In the genomic region with DNA sequence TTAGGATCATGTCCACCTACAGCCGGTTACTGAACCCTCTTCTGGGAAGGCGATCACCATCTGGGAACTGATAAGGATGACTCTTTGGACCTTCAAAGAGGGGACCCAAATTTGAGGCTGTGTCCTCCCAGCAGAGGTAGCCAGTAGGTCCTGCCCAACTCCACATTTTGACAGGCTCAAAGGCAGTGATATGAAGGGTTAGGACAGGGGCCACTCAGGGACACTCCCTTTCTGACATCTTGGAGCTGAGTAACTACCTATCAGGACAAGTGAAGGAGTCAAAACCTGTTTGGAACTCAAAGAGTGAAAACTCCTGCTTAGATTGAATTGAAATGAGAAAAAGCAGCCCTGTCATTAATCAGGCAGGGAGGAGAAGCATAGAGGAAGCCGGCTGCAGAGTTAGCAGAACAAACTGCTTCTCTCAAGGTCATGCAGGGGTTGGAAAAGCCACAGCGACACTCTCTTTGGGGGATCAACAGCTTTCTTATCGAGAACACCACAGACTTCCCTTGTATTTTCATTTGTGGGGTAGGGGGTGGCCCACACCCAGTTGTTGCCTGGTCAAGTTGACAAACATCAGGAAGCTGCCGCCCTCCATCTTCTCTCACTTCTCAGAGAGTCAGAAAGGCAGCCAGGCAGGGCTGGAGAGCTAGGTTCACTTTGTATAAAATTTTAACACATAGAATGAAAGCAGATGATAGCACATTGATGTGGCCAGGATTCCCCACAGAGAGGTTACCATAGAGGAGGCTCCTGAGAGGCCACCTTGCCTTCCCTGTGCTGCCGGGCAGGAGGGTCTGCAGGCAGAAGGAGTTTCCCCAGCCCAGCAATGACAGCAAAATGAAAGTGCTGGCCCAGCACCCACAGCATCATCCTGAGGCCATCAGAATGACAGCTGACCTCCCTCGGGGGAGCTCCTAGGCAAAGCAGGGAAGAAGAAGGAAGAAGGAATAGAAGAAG, we compare ENCODE assay signal across 10 cellular contexts. TPM values are rescaled to one million over a fixed set of nuclear protein-coding genes. Genes with fewer than 3 reads are reported as not detected.
A peak's percentile ranks its signal among the peaks of the same experiment; 100 is the strongest.
DNase-seq lines count a peak whose midpoint lies in the region; ATAC-seq lines count a peak whose summit lies in the region.
"Had no signal": no experiment of that assay in that cellular context is flagged by ENCODE, and none has a peak within 500 bp of the region (broad histone marks: within the 10 kb centered on the region; RNA-seq: fewer than 3 reads in every experiment).

No MANE protein-coding gene starts in this region.

- peak overlapping the region; percentile 71 to 76 for H3K4me3 Mint-ChIP-seq in activated T-cell treated with anti-CD3 and anti-CD28 coated beads, Interleukin-2, amount 50 U/mL, for 72 hours
- peak overlapping the region in 1 of 4 donors; percentile 77 for H3K4me3 Mint-ChIP-seq in IgD-negative memory B cell
- H3K4me3 Mint-ChIP-seq in stimulated activated naive CD8-positive, alpha-beta T cell treated with anti-CD3 and anti-CD28 coated beads, Interleukin-15, amount 100 ng/mL, for 72 hours: peak overlapping the region in 1 of 2 donors; percentile 55

- peaks cover 4 to 6% of the 10 kb centered on the region in 2 donors for H3K9me3 Mint-ChIP-seq in activated T-cell treated with anti-CD3 and anti-CD28 coated beads, Interleukin-2, amount 50 U/mL, for 72 hours
- peaks cover 0 to 3% (median 0%) of the 10 kb centered on the region in 3 donors for H3K9me3 Mint-ChIP-seq in IgD-negative memory B cell
- peaks cover 5 to 7% of the 10 kb centered on the region in 2 donors for H3K9me3 Mint-ChIP-seq in stimulated activated naive CD8-positive, alpha-beta T cell treated with anti-CD3 and anti-CD28 coated beads, Interleukin-15, amount 100 ng/mL, for 72 hours

- peak; percentile 13 to 23 for DNase-seq in activated T-cell treated with anti-CD3 and anti-CD28 coated beads, Interleukin-2, amount 50 U/mL, for 72 hours
- DNase-seq in activated T-cell treated with anti-CD3 and anti-CD28 coated beads for 4 hours (no peak), NCI-H446 treated with DMSO at 0.1 percent for 48 hours (lab: John Stamatoyannopoulos, UW) (no peak), epidermal melanocyte (ENCODE audit: insufficient read length, low spot score) (no peak)
- no peak for DNase-seq in stimulated activated naive CD8-positive, alpha-beta T cell treated with anti-CD3 and anti-CD28 coated beads, Interleukin-15, amount 100 ng/mL, for 72 hours
- DNase-seq: kidney glomerular epithelial cell; stimulated activated CD4-positive, alpha-beta T cell treated with anti-CD3 and anti-CD28 coated beads, Interleukin-4, amount 100 ng/mL, for 4 hours had no signal

- H3K4me1 Mint-ChIP-seq in activated T-cell treated with anti-CD3 and anti-CD28 coated beads, Interleukin-2, amount 50 U/mL, for 72 hours (ENCODE audit: low read depth): peaks cover 54% of the 10 kb centered on the region
- H3K4me1 Mint-ChIP-seq in IgD-negative memory B cell: peaks cover 0 to 5% (median 1%) of the 10 kb centered on the region in 3 donors
- peaks cover 11% of the 10 kb centered on the region for H3K4me1 Mint-ChIP-seq in stimulated activated naive CD8-positive, alpha-beta T cell treated with anti-CD3 and anti-CD28 coated beads, Interleukin-15, amount 100 ng/mL, for 72 hours

- peaks cover 5 to 10% of the 10 kb centered on the region in 2 donors for H3K36me3 Mint-ChIP-seq in activated T-cell treated with anti-CD3 and anti-CD28 coated beads, Interleukin-2, amount 50 U/mL, for 72 hours (ENCODE audit: insufficient read depth in 2 of 2)
- H3K36me3 Mint-ChIP-seq in IgD-negative memory B cell: peaks cover 2% of the 10 kb centered on the region

- H3K27ac ChIP-seq in cingulate gyrus (ENCODE audit: low read depth, low read length): peak overlapping the region; percentile 33

- peak overlapping the region; percentile 96 for H3K27ac Mint-ChIP-seq in activated T-cell treated with anti-CD3 and anti-CD28 coated beads, Interleukin-2, amount 50 U/mL, for 72 hours
- peak overlapping the region in 2 of 3 donors; percentile 42 to 69 for H3K27ac Mint-ChIP-seq in IgD-negative memory B cell
- peak overlapping the region; percentile 28 to 47 for H3K27ac Mint-ChIP-seq in stimulated activated naive CD8-positive, alpha-beta T cell treated with anti-CD3 and anti-CD28 coated beads, Interleukin-15, amount 100 ng/mL, for 72 hours

- ATAC-seq in activated T-cell treated with anti-CD3 and anti-CD28 coated beads, Interleukin-2, amount 50 U/mL, for 72 hours (replicated peaks in 1 of 2): peak; percentile 45 to 54
- ATAC-seq in stimulated activated naive CD8-positive, alpha-beta T cell treated with anti-CD3 and anti-CD28 coated beads, Interleukin-15, amount 100 ng/mL, for 72 hours: peak; percentile 71
- no peak for ATAC-seq in HG02588 (IDR thresholded peaks at IDR 0.05; ENCODE audit: unreplicated experiment)

- no peaks in the 10 kb centered on the region for H3K27me3 Mint-ChIP-seq in activated T-cell treated with anti-CD3 and anti-CD28 coated beads, Interleukin-2, amount 50 U/mL, for 72 hours (ENCODE audit: low read depth)
- H3K27me3 Mint-ChIP-seq in IgD-negative memory B cell: no peaks in the 10 kb centered on the region
- no peaks in the 10 kb centered on the region for H3K27me3 Mint-ChIP-seq in stimulated activated naive CD8-positive, alpha-beta T cell treated with anti-CD3 and anti-CD28 coated beads, Interleukin-15, amount 100 ng/mL, for 72 hours

RNA-seq across cellular contexts. Expression of a gene that starts 47.6 kb away (rescaled TPM):
- 1 to 10 TPM; 8.0 to 9.5 TPM for total RNA-seq in activated T-cell treated with anti-CD3 and anti-CD28 coated beads, Interleukin-2, amount 50 U/mL, for 72 hours
- 0.98 TPM for polyA plus RNA-seq in IgD-negative memory B cell

Comparison
In these comparisons a context has a peak if more than half of its experiments do, and no peak if none do; other contexts are left out.
1. DNase-seq: peak in activated T-cell treated with anti-CD3 and anti-CD28 coated beads, Interleukin-2, amount 50 U/mL, for 72 hours (2 of 2); none in activated T-cell treated with anti-CD3 and anti-CD28 coated beads for 4 hours (single experiment), stimulated activated naive CD8-positive, alpha-beta T cell treated with anti-CD3 and anti-CD28 coated beads, Interleukin-15, amount 100 ng/mL, for 72 hours (0 of 2), NCI-H446 treated with DMSO at 0.1 percent for 48 hours (single experiment) and epidermal melanocyte (single experiment).
2. H3K27ac Mint-ChIP-seq: peak in every context shown above with its lines; median percentile 96 in activated T-cell treated with anti-CD3 and anti-CD28 coated beads, Interleukin-2, amount 50 U/mL, for 72 hours; 56 in IgD-negative memory B cell; 38 in stimulated activated naive CD8-positive, alpha-beta T cell treated with anti-CD3 and anti-CD28 coated beads, Interleukin-15, amount 100 ng/mL, for 72 hours.